ENCODE assay signal across 18 cellular contexts in the genomic region with DNA sequence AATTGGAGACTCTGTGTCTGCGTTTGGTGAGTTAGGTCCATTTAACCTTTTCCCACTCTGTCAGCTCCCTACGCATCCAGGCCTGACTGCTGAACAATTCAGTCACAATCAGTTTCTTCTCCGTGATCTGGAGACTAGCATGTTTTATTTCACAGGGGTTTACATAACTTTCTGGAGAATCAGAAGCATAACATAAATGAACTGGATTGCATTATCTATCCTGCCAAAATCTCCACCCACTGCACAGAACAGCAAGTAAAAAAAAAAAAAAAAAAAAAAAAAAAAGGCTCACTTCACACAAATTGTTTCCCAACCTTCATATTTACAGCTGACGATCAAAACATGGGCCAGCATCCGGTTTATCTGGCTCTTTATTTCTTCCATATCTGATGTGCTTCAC.
DNase-seq lines count a peak whose midpoint lies in the region; ATAC-seq lines count a peak whose summit lies in the region.
"Had no signal": no experiment of that assay in that cellular context is flagged by ENCODE, and none has a peak within 500 bp of the region (broad histone marks: within the 10 kb centered on the region; RNA-seq: fewer than 3 reads in every experiment).

No MANE protein-coding gene starts in this region.

- H3K4me1 ChIP-seq in ACC112 (ENCODE audit: control insufficient read depth, insufficient read depth, low read length, unreplicated experiment) = peaks cover 13% of the 10 kb centered on the region
- H3K4me1 ChIP-seq: neural progenitor cell had no signal

- DNase-seq in GM03348 (ENCODE audit: low spot score) (peak; percentile 69), dedifferentiated amniotic fluid mesenchymal stem cell (ENCODE audit: extremely low spot score) (peak; percentile 69), iris pigment epithelial cell (ENCODE audit: low read depth) (peak; percentile 45), LoVo (ENCODE audit: low spot score) (no peak)
- no peak for DNase-seq in activated T-cell treated with anti-CD3 and anti-CD28 coated beads, Interleukin-2, amount 50 U/mL, for 48 hours
- DNase-seq: 8988T; activated CD4-positive, alpha-beta T cell treated with anti-CD3 and anti-CD28 coated beads, Interleukin-2, amount 50 U/mL, for 1 hour; cerebellar nuclear complex; KG1; NCI-H1436 had no signal

- H3K27ac ChIP-seq in ACC112 (ENCODE audit: low read depth, low read length) = peak overlapping the region; percentile 23
- H3K27ac ChIP-seq: ascending aorta, neural progenitor cell had no signal

- 0 out of 2 replicates have a peak, but pooled peaks cover 7% of the 10 kb centered on the region for H3K27me3 ChIP-seq in ACC112 (ENCODE audit: insufficient read depth, low read length)

- H3K36me3 ChIP-seq in ACC112 (ENCODE audit: insufficient read depth, low read length) = no peaks in the 10 kb centered on the region
- H3K36me3 ChIP-seq: ascending aorta, neural progenitor cell had no signal

- peak overlapping the region; percentile 32; the same call in 1 of the 2 replicates for H3K4me3 ChIP-seq in ACC112 (ENCODE audit: low read depth, low read length)
- H3K4me3 ChIP-seq: ascending aorta, neural progenitor cell had no signal

- no peak for ATAC-seq in HG03139 (IDR thresholded peaks at IDR 0.05; ENCODE audit: unreplicated experiment)
- ATAC-seq in GM21390 (IDR thresholded peaks at IDR 0.05; ENCODE audit: unreplicated experiment) = no peak
- ATAC-seq: activated naive CD4-positive, alpha-beta T cell treated with anti-CD3 and anti-CD28 coated beads, Interleukin-2, amount 50 U/mL, for 72 hours; esophagus mucosa; WTC11 had no signal

- peak overlapping the region; percentile 66 for H2AFZ ChIP-seq in ACC112 (ENCODE audit: low read length, unreplicated experiment)
- H2AFZ ChIP-seq: neural progenitor cell had no signal

- H3K79me2 ChIP-seq in ACC112 (ENCODE audit: control insufficient read depth, insufficient read depth, low read length, unreplicated experiment) = no peaks in the 10 kb centered on the region

Comparison
In these comparisons a context has a peak if more than half of its experiments do, and no peak if none do; other contexts are left out.
1. DNase-seq: peak in GM03348 (single experiment), dedifferentiated amniotic fluid mesenchymal stem cell (single experiment) and iris pigment epithelial cell (single experiment); none in activated T-cell treated with anti-CD3 and anti-CD28 coated beads, Interleukin-2, amount 50 U/mL, for 48 hours (0 of 2) and LoVo (single experiment).